In genomic region chr7:99368750-99369389, GRCh38 we compare ENCODE assay signal across 16 cellular contexts. TPM values are rescaled to one million over a fixed set of nuclear protein-coding genes. Genes with fewer than 3 reads are reported as not detected.
DNase-seq lines count a peak whose midpoint lies in the region; ATAC-seq and TF ChIP-seq lines count a peak whose summit lies in the region.
"Had no signal": no experiment of that assay in that cellular context is flagged by ENCODE, and none has a peak within 500 bp of the region (broad histone marks: within the 10 kb centered on the region; RNA-seq: fewer than 3 reads in every experiment).

No MANE protein-coding gene starts in this region.

- no peak overlapping the region for H3K4me3 ChIP-seq in neural progenitor cell
- H3K4me3 ChIP-seq: Peyer's patch, testis had no signal

- no peaks in the 10 kb centered on the region for H3K9me3 Mint-ChIP-seq in neural progenitor cell
- no peaks in the 10 kb centered on the region for H3K9me3 Mint-ChIP-seq in activated CD4-positive, alpha-beta memory T cell treated with anti-CD3 and anti-CD28 coated beads for 36 hours
- H3K9me3 Mint-ChIP-seq: CD4-positive, alpha-beta memory T cell had no signal

- DNase-seq in DMS79 (lab: John Stamatoyannopoulos, UW) (peak; percentile 21), RWPE1 (ENCODE audit: low spot score) (peak; percentile 37), neural progenitor cell (ENCODE audit: low spot score) (no peak), SIG-M5 (lab: John Stamatoyannopoulos, UW) (no peak), NCI-H1694 treated with DMSO at 0.1 percent for 48 hours (lab: John Stamatoyannopoulos, UW) (no peak)
- no peak for DNase-seq in activated CD4-positive, alpha-beta memory T cell treated with anti-CD3 and anti-CD28 coated beads for 36 hours
- DNase-seq: activated naive CD4-positive, alpha-beta T cell; CD4-positive, alpha-beta memory T cell; KBM-7; NCI-H446 treated with DMSO at 0.1 percent for 48 hours; stimulated activated CD4-positive, alpha-beta T cell treated with anti-CD3 and anti-CD28 coated beads, Interleukin-12 subunit alpha, Interleukin-12 subunit beta, amount 100 ng/mL, for 4 hours; testis had no signal

- H3K27ac Mint-ChIP-seq in neural progenitor cell, result no peak overlapping the region
- no peak overlapping the region for H3K27ac Mint-ChIP-seq in activated CD4-positive, alpha-beta memory T cell treated with anti-CD3 and anti-CD28 coated beads for 36 hours

- peaks cover 8% of the 10 kb centered on the region for H3K27me3 ChIP-seq in neural progenitor cell
- H3K27me3 ChIP-seq: neutrophil, Peyer's patch, testis had no signal

- peaks cover 17% of the 10 kb centered on the region for H3K4me1 Mint-ChIP-seq in neural progenitor cell
- peaks cover 6% of the 10 kb centered on the region for H3K4me1 Mint-ChIP-seq in activated CD4-positive, alpha-beta memory T cell treated with anti-CD3 and anti-CD28 coated beads for 36 hours (ENCODE audit: low read depth)

- no peaks in the 10 kb centered on the region for H3K79me2 ChIP-seq in neural progenitor cell (ENCODE audit: low read depth)

- no peak for TF ChIP-seq CTCF in RWPE1 (conservative IDR thresholded peaks at IDR 0.05; ENCODE audit: low read depth)
- no peak for TF ChIP-seq CTCF in neural progenitor cell (IDR thresholded peaks at IDR 0.05)

- POLR2A ChIA-PET in RWPE1 (lab: Yijun Ruan, JAX; ENCODE audit: low non-redundant PET), result no interaction called here
- POLR2A ChIA-PET in activated CD4-positive, alpha-beta memory T cell treated with anti-CD3 and anti-CD28 coated beads for 36 hours (lab: Charles Lee), result no interaction called here

- intact Hi-C loops in activated CD4-positive, alpha-beta memory T cell treated with anti-CD3 and anti-CD28 coated beads for 36 hours (cut with micrococcal nuclease), result no loop called here

- peaks cover 4% of the 10 kb centered on the region for H4K20me1 ChIP-seq in neural progenitor cell (ENCODE audit: low read depth)

- no peak overlapping the region for H3K4me3 Mint-ChIP-seq in neural progenitor cell
- H3K4me3 Mint-ChIP-seq in activated CD4-positive, alpha-beta memory T cell treated with anti-CD3 and anti-CD28 coated beads for 36 hours, result no peak overlapping the region
- H3K4me3 Mint-ChIP-seq: CD4-positive, alpha-beta memory T cell had no signal

- H3K36me3 ChIP-seq in neural progenitor cell, result no peaks in the 10 kb centered on the region

- ATAC-seq in esophagus mucosa (peak; percentile 66), GM21515 (IDR thresholded peaks at IDR 0.05; ENCODE audit: unreplicated experiment) (no peak)

- CTCF ChIA-PET in RWPE1 (lab: Yijun Ruan, JAX), result interaction anchor here (0.6 kb wide), 1 partner anchor 53 kb away, joined by 4 read pairs; no protein-coding TSS in a partner anchor
- CTCF ChIA-PET in activated CD4-positive, alpha-beta memory T cell treated with anti-CD3 and anti-CD28 coated beads for 36 hours (lab: Charles Lee), result no interaction called here

- H3K4me1 ChIP-seq in neural progenitor cell, result peaks cover 5% of the 10 kb centered on the region

- H3F3A ChIP-seq in neural progenitor cell (ENCODE audit: low read depth), result peaks cover 28% of the 10 kb centered on the region

- H3K27me3 Mint-ChIP-seq in neural progenitor cell (ENCODE audit: insufficient read depth, low read depth), result peaks cover 11% of the 10 kb centered on the region
- no peaks in the 10 kb centered on the region for H3K27me3 Mint-ChIP-seq in activated CD4-positive, alpha-beta memory T cell treated with anti-CD3 and anti-CD28 coated beads for 36 hours
- H3K27me3 Mint-ChIP-seq: CD4-positive, alpha-beta memory T cell had no signal

- no peaks in the 10 kb centered on the region for H3K9me3 ChIP-seq in neural progenitor cell (ENCODE audit: low read depth)
- H3K9me3 ChIP-seq: neutrophil, Peyer's patch, testis had no signal

- H3K27ac ChIP-seq in RWPE1 (peak overlapping the region; percentile 97), neural progenitor cell (peak overlapping the region; percentile 53)
- H3K27ac ChIP-seq: neutrophil, Peyer's patch, testis had no signal

- no peak overlapping the region for H3K4me2 ChIP-seq in neural progenitor cell

- H3K9ac ChIP-seq in neural progenitor cell, result no peak overlapping the region

- H2AFZ ChIP-seq in neural progenitor cell (replicated peaks), result no peak overlapping the region

- peaks cover 13% of the 10 kb centered on the region for H3K36me3 Mint-ChIP-seq in neural progenitor cell
- H3K36me3 Mint-ChIP-seq in activated CD4-positive, alpha-beta memory T cell treated with anti-CD3 and anti-CD28 coated beads for 36 hours, result peaks cover 24% of the 10 kb centered on the region

RNA-seq across cellular contexts. Expression of gene ARPC1B, which starts 5.7 kb away (rescaled TPM):
- total RNA-seq in esophagus mucosa (53.0 TPM), neural progenitor cell (ENCODE audit: low replicate concordance) (23.6 and 50.5 TPM in 2 replicates)
- 100 to 1,000 TPM; 432 to 435 TPM for total RNA-seq in activated CD4-positive, alpha-beta memory T cell treated with anti-CD3 and anti-CD28 coated beads for 36 hours

RNA-seq across cellular contexts. Expression of gene PDAP1, which starts 39.5 kb away (rescaled TPM):
- 94.4 TPM for total RNA-seq in esophagus mucosa
- total RNA-seq in neural progenitor cell (ENCODE audit: low replicate concordance), result 136 and 170 TPM in 2 replicates
- 100 to 1,000 TPM; 149 to 162 TPM for total RNA-seq in activated CD4-positive, alpha-beta memory T cell treated with anti-CD3 and anti-CD28 coated beads for 36 hours

RNA-seq across cellular contexts. Expression of gene BUD31, which starts 39.9 kb away (rescaled TPM):
- total RNA-seq in esophagus mucosa (98.9 TPM), neural progenitor cell (ENCODE audit: low replicate concordance) (59.7 and 98.2 TPM in 2 replicates)
- 100 to 1,000 TPM; 143 to 149 TPM for total RNA-seq in activated CD4-positive, alpha-beta memory T cell treated with anti-CD3 and anti-CD28 coated beads for 36 hours

RNA-seq across cellular contexts. Expression of gene ARPC1A, which starts 43.2 kb away (rescaled TPM):
- total RNA-seq in esophagus mucosa (182 TPM), neural progenitor cell (ENCODE audit: low replicate concordance) (143 and 154 TPM in 2 replicates)
- 10 to 100 TPM; 66.9 to 70.0 TPM for total RNA-seq in activated CD4-positive, alpha-beta memory T cell treated with anti-CD3 and anti-CD28 coated beads for 36 hours

Comparison
In these comparisons a context has a peak if more than half of its experiments do, and no peak if none do; other contexts are left out.
1. DNase-seq: peak in DMS79 (single experiment) and RWPE1 (single experiment); none in neural progenitor cell (single experiment), activated CD4-positive, alpha-beta memory T cell treated with anti-CD3 and anti-CD28 coated beads for 36 hours (single experiment), SIG-M5 (single experiment) and NCI-H1694 treated with DMSO at 0.1 percent for 48 hours (single experiment).